19 cellular contexts compared by ENCODE assay signal in genomic region chr10:71842856-71843530, GRCh38. TPM values are rescaled to one million over a fixed set of nuclear protein-coding genes. Genes with fewer than 3 reads are reported as not detected.
DNase-seq lines count a peak whose midpoint lies in the region; ATAC-seq, FAIRE-seq and TF ChIP-seq lines count a peak whose summit lies in the region.
"Had no signal": no experiment of that assay in that cellular context is flagged by ENCODE, and none has a peak within 500 bp of the region (broad histone marks: within the 10 kb centered on the region; RNA-seq: fewer than 3 reads in every experiment).

No MANE protein-coding gene starts in this region.

- TF ChIP-seq POLR2A in IMR-90 (IDR thresholded peaks at IDR 0.05; ENCODE audit: low read depth, low read length) (no peak), GM12892 (IDR thresholded peaks at IDR 0.05; ENCODE audit: low read depth, low read length) (no peak)

- H3K23ac ChIP-seq in IMR-90 (ENCODE audit: low read depth, low read length) (no peak overlapping the region), neuronal stem cell (ENCODE audit: low read depth, low read length, poor library complexity) (peak overlapping the region; percentile 70)

- peaks cover 0 to under 1% (median 0%) of the 10 kb centered on the region in 3 donors for H3K27me3 Mint-ChIP-seq in CD14-positive monocyte (ENCODE audit: low read depth in 3 of 3)
- H3K27me3 Mint-ChIP-seq: activated CD4-positive, alpha-beta T cell treated with anti-CD3 and anti-CD28 coated beads for 36 hours had no signal

- peaks cover 21 to 86% of the 10 kb centered on the region in 2 experiments; a peak in 3 of 4 replicates for H3K79me1 ChIP-seq in IMR-90 (ENCODE audit: low read depth in 1 of 2, low read length in 2 of 2)
- H3K79me1 ChIP-seq in neuronal stem cell (ENCODE audit: low read depth, low read length), result peaks cover 10% of the 10 kb centered on the region

- H2BK120ac ChIP-seq in IMR-90 (ENCODE audit: low read depth, low read length) (no peak overlapping the region), neuronal stem cell (ENCODE audit: low read depth, low read length) (no peak overlapping the region)

- H3F3A ChIP-seq in PC-9 (ENCODE audit: insufficient read depth, low read depth), result peaks cover 30% of the 10 kb centered on the region; the same call in 1 of the 2 replicates

- H2BK12ac ChIP-seq in neuronal stem cell (ENCODE audit: low read length), result no peak overlapping the region

- H3K4me1 ChIP-seq in IMR-90 (ENCODE audit: control insufficient read depth, insufficient read depth, low read length), result peaks cover 11% of the 10 kb centered on the region
- H3K4me1 ChIP-seq in neuronal stem cell (ENCODE audit: control insufficient read depth in 2 of 2, insufficient read depth in 1 of 2, low read depth in 1 of 2, low read length in 2 of 2), result peaks cover 29 to 45% of the 10 kb centered on the region in 2 donors
- peaks cover 80% of the 10 kb centered on the region for H3K4me1 ChIP-seq in PC-9 (replicated peaks; ENCODE audit: insufficient read depth)

- H2AK5ac ChIP-seq in IMR-90 (ENCODE audit: low read depth, low read length) (0 out of 2 replicates have a peak overlapping the region, but pooled peaks have one; percentile 39), neuronal stem cell (ENCODE audit: low read depth, low read length) (no peak overlapping the region)

- in situ Hi-C loops in IMR-90 (cut with MboI; ENCODE audit: low sequenced_read_pairs), result no loop called here

- H2AFZ ChIP-seq in IMR-90 (replicated peaks; ENCODE audit: low read length, poor library complexity) (no peak overlapping the region), neuronal stem cell (ENCODE audit: low read length) (no peak overlapping the region), PC-9 (no peak overlapping the region)

- H3K27ac Mint-ChIP-seq in CD14-positive monocyte, result peak overlapping the region; percentile 26 to 97 (median 84)
- H3K27ac Mint-ChIP-seq: activated CD4-positive, alpha-beta T cell treated with anti-CD3 and anti-CD28 coated beads for 36 hours; activated naive CD4-positive, alpha-beta T cell treated with anti-CD3 and anti-CD28 coated beads, Interleukin-2, amount 50 U/mL, for 72 hours; CD8-positive, alpha-beta T cell had no signal

- TF ChIP-seq CTCF in CD14-positive monocyte (IDR thresholded peaks at IDR 0.05), result no peak
- no peak for TF ChIP-seq CTCF in IMR-90 (conservative IDR thresholded peaks at IDR 0.05; ENCODE audit: low read depth, low read length)
- no peak for TF ChIP-seq CTCF in PC-9 (conservative IDR thresholded peaks at IDR 0.05)

- no peak for FAIRE-seq in GM12892 (lab: Jason Lieb, UNC)
- FAIRE-seq: endometrium had no signal

- H3K4ac ChIP-seq in IMR-90 (ENCODE audit: low read depth, low read length) (no peak overlapping the region), neuronal stem cell (ENCODE audit: low read length) (peak overlapping the region; percentile 46)

- no peak overlapping the region for H2BK20ac ChIP-seq in IMR-90 (ENCODE audit: low read depth, low read length)

- H2BK5ac ChIP-seq in IMR-90 (ENCODE audit: low read depth, low read length, poor library complexity, severe bottlenecking) (no peak overlapping the region), neuronal stem cell (ENCODE audit: low read length) (no peak overlapping the region)

- BruUV-seq in IMR-90 (replicated peaks; lab: Mats Ljungman, UMichigan) (no TSS peak), PC-9 (replicated peaks; lab: Mats Ljungman, UMichigan) (no TSS peak)

- H3K18ac ChIP-seq in IMR-90 (ENCODE audit: low read depth, low read length) (no peak overlapping the region), neuronal stem cell (ENCODE audit: low read length) (peak overlapping the region; percentile 77)

- H3K36me3 ChIP-seq in IMR-90 (ENCODE audit: control insufficient read depth, insufficient read depth, low read length) (peaks cover 2% of the 10 kb centered on the region; the same call in 1 of the 2 replicates), neuronal stem cell (replicated peaks in 1 of 2; ENCODE audit: control insufficient read depth in 2 of 2, insufficient read depth in 2 of 2, low read length in 2 of 2) (peaks cover 0 to 16% of the 10 kb centered on the region in 2 donors), PC-9 (ENCODE audit: low read depth) (peaks cover 4% of the 10 kb centered on the region; the same call in 1 of the 2 replicates)
- H3K36me3 ChIP-seq: colonic mucosa, thyroid gland had no signal

- dilution Hi-C loops in IMR-90 (cut with HindIII; ENCODE audit: low sequenced_read_pairs, unreplicated experiment), result no loop called here

- H3K79me2 ChIP-seq in PC-9 (ENCODE audit: low read depth), result peaks cover 99% of the 10 kb centered on the region

- H4K8ac ChIP-seq in IMR-90 (ENCODE audit: low read depth in 2 of 2, low read length in 2 of 2), result no peak overlapping the region
- H4K8ac ChIP-seq in neuronal stem cell (ENCODE audit: low read depth, low read length), result no peak overlapping the region

- H4K5ac ChIP-seq in IMR-90 (ENCODE audit: low read depth, low read length), result no peak overlapping the region

- POLR2A ChIA-PET in IMR-90 (lab: Charles Lee; ENCODE audit: unreplicated experiment), result no interaction called here
- POLR2A ChIA-PET in PC-9 (lab: Charles Lee; ENCODE audit: unreplicated experiment), result interaction anchor here (0.7 kb wide), 1 partner anchor 823 kb away, joined by 4 read pairs; no protein-coding TSS in a partner anchor

- H3K4me2 ChIP-seq in IMR-90 (ENCODE audit: low read depth, low read length) (no peak overlapping the region), neuronal stem cell (ENCODE audit: insufficient read depth, low read length, poor library complexity, severe bottlenecking) (no peak overlapping the region), PC-9 (no peak overlapping the region)

- peaks cover 75 to 77% of the 10 kb centered on the region in 2 donors for H3K36me3 Mint-ChIP-seq in CD14-positive monocyte

- no peaks in the 10 kb centered on the region for H3K9me3 ChIP-seq in IMR-90 (ENCODE audit: control insufficient read depth, insufficient read depth, low read length)
- H3K9me3 ChIP-seq in neuronal stem cell (replicated peaks in 1 of 2; ENCODE audit: control insufficient read depth in 2 of 2, insufficient read depth in 1 of 2, low read depth in 1 of 2, low read length in 2 of 2), result no peaks in the 10 kb centered on the region
- no peaks in the 10 kb centered on the region for H3K9me3 ChIP-seq in PC-9 (ENCODE audit: insufficient read depth, low read depth)
- H3K9me3 ChIP-seq: colonic mucosa, thyroid gland had no signal

- H3K4me3 Mint-ChIP-seq in CD14-positive monocyte, result peak overlapping the region; percentile 51 to 64
- H3K4me3 Mint-ChIP-seq: activated CD4-positive, alpha-beta T cell treated with anti-CD3 and anti-CD28 coated beads for 36 hours; CD8-positive, alpha-beta T cell had no signal

- WGBS in IMR-90 (ENCODE audit: extremely low coverage in 2 of 2, insufficient read length in 1 of 2), 2 experiments, result 100% methylated on average over 3 of the region's 11 CpGs; no CpG with 5 or more reads in 1 of the 2 experiments
- no CpG with 5 or more reads among the region's 11 CpGs for WGBS in neuronal stem cell (ENCODE audit: extremely low coverage in 2 of 2, insufficient read length in 2 of 2, insufficient replicate concordance in 1 of 2), 2 donors

- H3K14ac ChIP-seq in IMR-90 (replicated peaks; ENCODE audit: low read depth, low read length) (no peak overlapping the region), neuronal stem cell (ENCODE audit: low read length) (no peak overlapping the region)

- CTCF ChIA-PET in IMR-90 (lab: Yijun Ruan, JAX) (interaction anchor here (0.6 kb wide), 1 partner anchor 529 kb away, joined by 3 read pairs; no protein-coding TSS in a partner anchor), PC-9 (lab: Charles Lee) (no interaction called here)

- DNase-seq in CD14-positive monocyte (ENCODE audit: low spot score) (no peak), IMR-90 (no peak), cerebellum (ENCODE audit: low spot score) (peak; percentile 65), neuronal stem cell (ENCODE audit: low spot score) (no peak), HCEC 1CT (no peak), PC-9 (no peak), GM12892 (ENCODE audit: insufficient read length) (no peak), anterior cingulate cortex (lab: John Stamatoyannopoulos, UW) (no peak)
- DNase-seq: activated CD4-positive, alpha-beta T cell treated with anti-CD3 and anti-CD28 coated beads for 36 hours; CD8-positive, alpha-beta T cell; colonic mucosa; NCI-H2081 treated with DMSO at 0.1 percent for 48 hours; NCI-H510A; stimulated activated CD4-positive, alpha-beta T cell treated with anti-CD3 and anti-CD28 coated beads, Interleukin-1b, Interleukin-23, amount 100 ng/mL, for 48 hours; stimulated activated naive CD4-positive, alpha-beta T cell treated with Interleukin-2 at 50 U/mL for 16 hours; SW 1271; thyroid gland had no signal

- no peak overlapping the region for H2BK15ac ChIP-seq in IMR-90 (ENCODE audit: low read depth, low read length)
- H2BK15ac ChIP-seq in neuronal stem cell (ENCODE audit: low read length), result no peak overlapping the region

- H4K20me1 ChIP-seq in IMR-90 (ENCODE audit: insufficient read depth, low read length) (peaks cover 99% of the 10 kb centered on the region), PC-9 (ENCODE audit: insufficient read depth) (peaks cover 83% of the 10 kb centered on the region)

- H3K27ac ChIP-seq in IMR-90 (ENCODE audit: insufficient read depth, low read length) (no peak overlapping the region), neuronal stem cell (replicated peaks; ENCODE audit: low read length) (no peak overlapping the region), PC-9 (no peak overlapping the region)
- H3K27ac ChIP-seq: colonic mucosa, thyroid gland had no signal

- no peak overlapping the region for H2AK9ac ChIP-seq in IMR-90 (replicated peaks; ENCODE audit: low read depth, low read length, poor library complexity)

- H3K9me2 ChIP-seq in PC-9 (ENCODE audit: insufficient read depth), result no peaks in the 10 kb centered on the region

- H3K9me1 ChIP-seq in IMR-90 (ENCODE audit: insufficient read depth, low read length), result peaks cover 15% of the 10 kb centered on the region

- H3K9me3 Mint-ChIP-seq in CD14-positive monocyte, result peaks cover 0 to 3% (median 0%) of the 10 kb centered on the region in 7 donors
- H3K9me3 Mint-ChIP-seq: activated naive CD4-positive, alpha-beta T cell treated with anti-CD3 and anti-CD28 coated beads, Interleukin-2, amount 50 U/mL, for 72 hours; CD8-positive, alpha-beta T cell had no signal

- H3K27me3 ChIP-seq in IMR-90 (ENCODE audit: control insufficient read depth, insufficient read depth, low read length), result no peaks in the 10 kb centered on the region
- H3K27me3 ChIP-seq in neuronal stem cell (ENCODE audit: control insufficient read depth in 3 of 3, insufficient read depth in 3 of 3, low read depth in 1 of 3, low read length in 3 of 3), result no peaks in the 10 kb centered on the region
- no peaks in the 10 kb centered on the region for H3K27me3 ChIP-seq in PC-9 (ENCODE audit: insufficient read depth, low read depth)
- H3K27me3 ChIP-seq: colonic mucosa, thyroid gland had no signal

- no peak overlapping the region for H3K4me3 ChIP-seq in IMR-90 (ENCODE audit: insufficient read depth, low read depth, low read length)
- no peak overlapping the region for H3K4me3 ChIP-seq in neuronal stem cell (ENCODE audit: low read length in 2 of 2)
- no peak overlapping the region for H3K4me3 ChIP-seq in PC-9
- H3K4me3 ChIP-seq: colonic mucosa, thyroid gland had no signal

- no peak for TF ChIP-seq RAD21 in IMR-90 (IDR thresholded peaks at IDR 0.05; ENCODE audit: low read length)

- H3K56ac ChIP-seq in IMR-90 (ENCODE audit: extremely low read depth, insufficient read depth, low read length), result no peak overlapping the region

- no peak for ATAC-seq in IMR-90 (ENCODE audit: low read depth)
- ATAC-seq: CD8-positive, alpha-beta T cell had no signal

- intact Hi-C loops in CD14-positive monocyte (cut with micrococcal nuclease), result no loop called here
- intact Hi-C loops in IMR-90 (cut with micrococcal nuclease), result loop anchor here (5.0 kb wide), 1 partner anchor 44 kb away; no protein-coding TSS in a partner anchor
- intact Hi-C loops in PC-9 (cut with micrococcal nuclease; ENCODE audit: unreplicated experiment), result no loop called here

- H4K91ac ChIP-seq in IMR-90 (ENCODE audit: insufficient read depth, low read depth, low read length) (no peak overlapping the region), neuronal stem cell (ENCODE audit: low read depth, low read length, poor library complexity) (no peak overlapping the region)

- peaks cover 96% of the 10 kb centered on the region for H3K4me1 Mint-ChIP-seq in CD14-positive monocyte

- H3K9ac ChIP-seq in IMR-90 (ENCODE audit: low read depth, low read length) (no peak overlapping the region), neuronal stem cell (ENCODE audit: low read depth, low read length, poor library complexity) (peak overlapping the region; percentile 57)

RNA-seq across cellular contexts. Expression of gene PSAP, which starts 8.1 kb away (rescaled TPM):
- polyA plus RNA-seq in CD14-positive monocyte (1,000 to 10,000 TPM; 7,346 to 8,673 TPM), IMR-90 (2012; rRNA removed) (876 TPM in 2 replicates)
- total RNA-seq in IMR-90 (2012; rRNA removed) (216 and 221 TPM in 2 replicates), cerebellum (366 TPM), PC-9 (2021) (683 and 1,027 TPM in 2 replicates)
- 905 and 937 TPM in 2 replicates for polyA plus RNA-seq in IMR-90 (2012; cell fraction: cytosol; rRNA removed)
- polyA plus RNA-seq in IMR-90 (2012; cell fraction: nucleus; rRNA removed; ENCODE audit: low replicate concordance), result 546 and 844 TPM in 2 replicates
- 264 TPM for polyA plus RNA-seq in neuronal stem cell (2013, experiment 1 of 2)
- polyA plus RNA-seq in neuronal stem cell (2013, experiment 2 of 2), result 263 TPM
- 150 TPM for polyA plus RNA-seq in GM12892 (2012; ENCODE audit: missing spikeins)
